7 cellular contexts compared by ENCODE assay signal in the genomic region with DNA sequence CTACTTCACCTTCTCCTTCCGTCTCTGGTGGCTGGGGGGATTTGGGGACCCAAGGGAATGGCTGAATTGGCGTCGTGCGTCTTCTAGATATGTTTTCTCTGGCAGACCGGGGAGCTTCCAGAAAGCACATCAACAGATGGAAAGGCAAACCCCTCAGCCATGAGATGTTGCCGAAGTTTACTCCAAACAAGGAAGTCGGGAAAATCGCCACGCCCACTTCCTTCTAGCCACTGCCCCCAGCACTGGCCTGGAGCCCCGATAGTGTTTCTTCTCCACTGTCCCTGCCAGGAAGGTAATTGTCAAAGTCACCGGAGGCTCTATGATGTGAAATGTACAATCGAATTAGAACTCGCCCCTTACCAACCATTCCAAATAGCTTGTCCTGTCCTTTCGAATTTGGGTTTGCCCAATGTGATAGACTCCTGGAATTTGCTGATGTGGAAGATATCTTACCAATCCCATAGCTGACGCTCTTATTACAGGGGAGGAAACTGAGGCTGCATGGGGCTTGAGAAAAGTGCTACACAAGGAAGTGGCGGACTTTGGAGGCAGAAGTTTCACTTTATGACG.
A peak's percentile ranks its signal among the peaks of the same experiment; 100 is the strongest.
DNase-seq lines count a peak whose midpoint lies in the region; ATAC-seq, FAIRE-seq and TF ChIP-seq lines count a peak whose summit lies in the region.

No MANE protein-coding gene starts in this region.

- H3K4me1 ChIP-seq in breast epithelium (no peaks in the 10 kb centered on the region), suprapubic skin (peaks cover 12% of the 10 kb centered on the region)

- TF ChIP-seq CTCF in breast epithelium (IDR thresholded peaks at IDR 0.05) (no peak), suprapubic skin (IDR thresholded peaks at IDR 0.05) (no peak)

- FAIRE-seq in H54 (lab: Jason Lieb, UNC) = no peak

- H3K9me3 ChIP-seq in breast epithelium (no peaks in the 10 kb centered on the region), suprapubic skin (no peaks in the 10 kb centered on the region)

- H3K4me3 ChIP-seq in breast epithelium (peak overlapping the region; percentile 39 to 68 (median 65)), suprapubic skin (peak overlapping the region; percentile 48)

- TF ChIP-seq POLR2A in breast epithelium (IDR thresholded peaks at IDR 0.05) = no peak
- TF ChIP-seq POLR2A in suprapubic skin (IDR thresholded peaks at IDR 0.05) = no peak
- TF ChIP-seq POLR2A in H54 (IDR thresholded peaks at IDR 0.05; ENCODE audit: low read depth, low read length) = no peak

- intact Hi-C loops in breast epithelium (cut with DNase I; ENCODE audit: low total_unique reads) = no loop called here

- DNase-seq in M059J (ENCODE audit: low read depth) = peak; percentile 12
- DNase-seq in breast epithelium (ENCODE audit: low spot score in 2 of 2) = peak in 1 of 2 donors; percentile 69
- peak; percentile 68 for DNase-seq in left kidney (ENCODE audit: low read depth, low spot score)
- no peak for DNase-seq in suprapubic skin (ENCODE audit: low spot score in 2 of 2)
- no peak for DNase-seq in H54 (ENCODE audit: insufficient read length, low spot score)

- H3K27ac ChIP-seq in breast epithelium (peak overlapping the region; percentile 73 to 81), suprapubic skin (no peak overlapping the region)

- no peak for ATAC-seq in HG02885 (IDR thresholded peaks at IDR 0.05; ENCODE audit: poor library complexity, unreplicated experiment)
- no peak for ATAC-seq in GM21381 (IDR thresholded peaks at IDR 0.05; ENCODE audit: unreplicated experiment)

- H3K36me3 ChIP-seq in breast epithelium (no peaks in the 10 kb centered on the region), suprapubic skin (no peaks in the 10 kb centered on the region)

- H3K27me3 ChIP-seq in breast epithelium (peaks cover 0 to 17% of the 10 kb centered on the region in 2 donors), suprapubic skin (peaks cover 36% of the 10 kb centered on the region)

- WGBS in suprapubic skin = 63% methylated on average over 8 of the region's 17 CpGs

- TF ChIP-seq EP300 in suprapubic skin (IDR thresholded peaks at IDR 0.05) = no peak

Comparison
In these comparisons a context has a peak if more than half of its experiments do, and no peak if none do; other contexts are left out.
1. DNase-seq: peak in M059J (single experiment) and left kidney (single experiment); none in suprapubic skin (0 of 2) and H54 (single experiment).